Comparison of ENCODE assay signal across 28 cellular contexts in genomic region chr2:168566974-168567650, GRCh38.
A peak's percentile ranks its signal among the peaks of the same experiment; 100 is the strongest.
DNase-seq lines count a peak whose midpoint lies in the region; ATAC-seq, FAIRE-seq and TF ChIP-seq lines count a peak whose summit lies in the region.
"Had no signal": no experiment of that assay in that cellular context is flagged by ENCODE, and none has a peak within 500 bp of the region (broad histone marks: within the 10 kb centered on the region; RNA-seq: fewer than 3 reads in every experiment).

No MANE protein-coding gene starts in this region.

- no TSS peak for BruUV-seq in endothelial cell of umbilical vein (replicated peaks; lab: Mats Ljungman, UMichigan)

- dilution Hi-C loops in endothelial cell of umbilical vein (cut with MboI; ENCODE audit: extremely low pct_ligation_motif_present, low sequenced_read_pairs), result no loop called here

- no peak for TF ChIP-seq POLR2A in endothelial cell of umbilical vein (IDR thresholded peaks at IDR 0.05; ENCODE audit: low read depth, low read length)

- H3K9ac ChIP-seq in endothelial cell of umbilical vein (replicated peaks; ENCODE audit: extremely low read depth, insufficient read depth, low read length) (no peak overlapping the region), skeletal muscle tissue (ENCODE audit: low read depth in 1 of 3, low read length in 3 of 3) (no peak overlapping the region)
- H3K9ac ChIP-seq: neural progenitor cell had no signal

- H3K9me1 ChIP-seq in endothelial cell of umbilical vein (replicated peaks; ENCODE audit: control insufficient read depth, extremely low read depth, insufficient read depth, low read length), result no peaks in the 10 kb centered on the region

- H3K27me3 ChIP-seq in endothelial cell of umbilical vein (ENCODE audit: control insufficient read depth in 2 of 2, insufficient read depth in 2 of 2, low read length in 2 of 2) (no peaks in the 10 kb centered on the region), skeletal muscle tissue (ENCODE audit: control insufficient read depth in 3 of 3, insufficient read depth in 3 of 3, low read length in 3 of 3) (no peaks in the 10 kb centered on the region)
- H3K27me3 ChIP-seq: neural progenitor cell, transverse colon had no signal

- DNase-seq in activated naive CD4-positive, alpha-beta T cell treated with anti-CD3 and anti-CD28 coated beads, Interleukin-2, amount 50 U/mL, for 16 hours, result no peak
- no peak for DNase-seq in endothelial cell of umbilical vein (ENCODE audit: low read depth, low spot score)
- no peak for DNase-seq in T-helper 9 cell
- DNase-seq in NCI-H1417 (lab: John Stamatoyannopoulos, UW), result no peak
- no peak for DNase-seq in RKO (ENCODE audit: low spot score)
- DNase-seq: activated CD8-positive, alpha-beta T cell treated with anti-CD3 and anti-CD28 coated beads, Interleukin-2, amount 10 ng/mL, durations not matched to agents 7 days and 5 days; activated naive CD4-positive, alpha-beta T cell treated with Interleukin-2 at 50 U/mL for 16 hours; activated T-cell treated with anti-CD3 and anti-CD28 coated beads, Interleukin-2, amount 50 U/mL, for 4 hours; anterior cingulate cortex; CD8-positive, alpha-beta memory T cell; DMS79 treated with DMSO at 0.1 percent for 48 hours; KG1; NCI-H2029; NK-92 treated with Interleukin-12 subunit alpha and Interleukin-12 subunit beta, amount 100 ng/mL, for 24 hours; stimulated activated CD4-positive, alpha-beta T cell treated with anti-CD3 and anti-CD28 coated beads, Interleukin-4, amount 100 ng/mL, for 1 hour; stimulated activated naive CD8-positive, alpha-beta T cell treated with anti-CD3 and anti-CD28 coated beads, Interleukin-15, amount 100 ng/mL, for 72 hours; T1000; transverse colon had no signal

- intact Hi-C loops in endothelial cell of umbilical vein (cut with micrococcal nuclease), result no loop called here

- H3K36me3 ChIP-seq in endothelial cell of umbilical vein (ENCODE audit: control insufficient read depth in 2 of 2, extremely low read depth in 1 of 2, insufficient read depth in 2 of 2, low read length in 2 of 2) (no peaks in the 10 kb centered on the region), skeletal muscle tissue (ENCODE audit: control insufficient read depth in 3 of 3, insufficient read depth in 3 of 3, low read length in 3 of 3) (no peaks in the 10 kb centered on the region)
- H3K36me3 ChIP-seq: neural progenitor cell had no signal

- no peak overlapping the region for H3K4me2 ChIP-seq in endothelial cell of umbilical vein (ENCODE audit: insufficient read depth, low read length)
- H3K4me2 ChIP-seq: neural progenitor cell had no signal

- H3K9me3 Mint-ChIP-seq in activated naive CD4-positive, alpha-beta T cell treated with anti-CD3 and anti-CD28 coated beads, Interleukin-2, amount 50 U/mL, for 24 hours, result no peaks in the 10 kb centered on the region
- H3K9me3 Mint-ChIP-seq: activated T-cell treated with anti-CD3 and anti-CD28 coated beads, Interleukin-2, amount 50 U/mL, for 4 hours; CD8-positive, alpha-beta memory T cell; central memory CD8-positive, alpha-beta T cell; neural progenitor cell; stimulated activated naive CD8-positive, alpha-beta T cell treated with anti-CD3 and anti-CD28 coated beads, Interleukin-15, amount 100 ng/mL, for 72 hours had no signal

- no peak overlapping the region for H3K4me3 ChIP-seq in endothelial cell of umbilical vein (replicated peaks in 1 of 3; ENCODE audit: insufficient read depth in 1 of 3, low read depth in 1 of 3, low read length in 3 of 3)
- no peak overlapping the region for H3K4me3 ChIP-seq in skeletal muscle tissue (ENCODE audit: low read length in 3 of 3)
- H3K4me3 ChIP-seq: neural progenitor cell, transverse colon had no signal

- H3K36me3 Mint-ChIP-seq in activated naive CD4-positive, alpha-beta T cell treated with anti-CD3 and anti-CD28 coated beads, Interleukin-2, amount 50 U/mL, for 24 hours, result peaks cover 20% of the 10 kb centered on the region

- no peaks in the 10 kb centered on the region for H3K79me2 ChIP-seq in endothelial cell of umbilical vein (ENCODE audit: control insufficient read depth, insufficient read depth, low read length)

- H3K27ac ChIP-seq in endothelial cell of umbilical vein (ENCODE audit: insufficient read depth, low read depth, low read length) (no peak overlapping the region), skeletal muscle tissue (ENCODE audit: low read depth, low read length) (peak overlapping the region; percentile 14)
- H3K27ac ChIP-seq: 22Rv1, neural progenitor cell, transverse colon had no signal

- CTCF ChIA-PET in endothelial cell of umbilical vein (lab: Charles Lee), result no interaction called here

- FAIRE-seq in endothelial cell of umbilical vein (lab: Jason Lieb, UNC), result peak; percentile 12
- FAIRE-seq: RCC 7860 had no signal

- H3K4me1 Mint-ChIP-seq in activated naive CD4-positive, alpha-beta T cell treated with anti-CD3 and anti-CD28 coated beads, Interleukin-2, amount 50 U/mL, for 24 hours, result peaks cover 50% of the 10 kb centered on the region
- H3K4me1 Mint-ChIP-seq: central memory CD8-positive, alpha-beta T cell had no signal

- peak overlapping the region; percentile 26 for H3K27ac Mint-ChIP-seq in activated naive CD4-positive, alpha-beta T cell treated with anti-CD3 and anti-CD28 coated beads, Interleukin-2, amount 50 U/mL, for 24 hours
- H3K27ac Mint-ChIP-seq: activated CD8-positive, alpha-beta T cell treated with anti-CD3 and anti-CD28 coated beads, Interleukin-2, amount 10 ng/mL, durations not matched to agents 7 days and 5 days; CD8-positive, alpha-beta memory T cell; neural progenitor cell; progenitor cell of endocrine pancreas; stimulated activated naive CD8-positive, alpha-beta T cell treated with anti-CD3 and anti-CD28 coated beads, Interleukin-15, amount 100 ng/mL, for 72 hours had no signal

- H3K9me3 ChIP-seq in endothelial cell of umbilical vein (replicated peaks; ENCODE audit: control insufficient read depth, insufficient read depth, low read length) (no peaks in the 10 kb centered on the region), skeletal muscle tissue (ENCODE audit: control insufficient read depth in 3 of 3, low read length in 3 of 3) (no peaks in the 10 kb centered on the region)
- H3K9me3 ChIP-seq: transverse colon had no signal

- no peak overlapping the region for H3K4me3 Mint-ChIP-seq in activated naive CD4-positive, alpha-beta T cell treated with anti-CD3 and anti-CD28 coated beads, Interleukin-2, amount 50 U/mL, for 24 hours
- H3K4me3 Mint-ChIP-seq: activated CD8-positive, alpha-beta T cell treated with anti-CD3 and anti-CD28 coated beads, Interleukin-2, amount 10 ng/mL, durations not matched to agents 7 days and 5 days; activated T-cell treated with anti-CD3 and anti-CD28 coated beads, Interleukin-2, amount 50 U/mL, for 4 hours; CD8-positive, alpha-beta memory T cell; central memory CD8-positive, alpha-beta T cell; neural progenitor cell; stimulated activated naive CD8-positive, alpha-beta T cell treated with anti-CD3 and anti-CD28 coated beads, Interleukin-15, amount 100 ng/mL, for 72 hours had no signal

- ATAC-seq in HG02885 (IDR thresholded peaks at IDR 0.05; ENCODE audit: poor library complexity, unreplicated experiment), result peak; percentile 46
- ATAC-seq: activated CD8-positive, alpha-beta T cell treated with anti-CD3 and anti-CD28 coated beads, Interleukin-2, amount 10 ng/mL, durations not matched to agents 7 days and 5 days; activated T-cell treated with anti-CD3 and anti-CD28 coated beads, Interleukin-2, amount 50 U/mL, for 4 hours; HCT116; SK-N-SH treated with all-trans-retinoic acid at 6 μM for 48 hours; stimulated activated naive CD8-positive, alpha-beta T cell treated with anti-CD3 and anti-CD28 coated beads, Interleukin-15, amount 100 ng/mL, for 72 hours had no signal

- POLR2A ChIA-PET in endothelial cell of umbilical vein (lab: Charles Lee), result no interaction called here

- no peaks in the 10 kb centered on the region for H4K20me1 ChIP-seq in endothelial cell of umbilical vein (replicated peaks; ENCODE audit: control insufficient read depth, extremely low read depth, insufficient read depth, low read length)

- no peaks in the 10 kb centered on the region for H3K27me3 Mint-ChIP-seq in activated naive CD4-positive, alpha-beta T cell treated with anti-CD3 and anti-CD28 coated beads, Interleukin-2, amount 50 U/mL, for 24 hours
- H3K27me3 Mint-ChIP-seq: CD8-positive, alpha-beta memory T cell; central memory CD8-positive, alpha-beta T cell; progenitor cell of endocrine pancreas; stimulated activated naive CD8-positive, alpha-beta T cell treated with anti-CD3 and anti-CD28 coated beads, Interleukin-15, amount 100 ng/mL, for 72 hours had no signal

- TF ChIP-seq CTCF in endothelial cell of umbilical vein (IDR thresholded peaks at IDR 0.05; ENCODE audit: extremely low read depth in 1 of 2, insufficient read depth in 1 of 2, low read depth in 1 of 2, low read length in 2 of 2), result no peak

- H3K4me1 ChIP-seq in endothelial cell of umbilical vein (ENCODE audit: control insufficient read depth, extremely low read depth, insufficient read depth, low read length), result peaks cover 7% of the 10 kb centered on the region
- H3K4me1 ChIP-seq in skeletal muscle tissue (ENCODE audit: control insufficient read depth in 3 of 3, insufficient read depth in 3 of 3, low read length in 3 of 3), result peaks cover 14 to 29% (median 22%) of the 10 kb centered on the region in 3 donors
- H3K4me1 ChIP-seq: neural progenitor cell had no signal

- no peak overlapping the region for H2AFZ ChIP-seq in endothelial cell of umbilical vein (ENCODE audit: low read depth, low read length)
- H2AFZ ChIP-seq: neural progenitor cell had no signal

TF ChIP-seq in endothelial cell of umbilical vein, 7 proteins besides CTCF, POLR2A, EP300 and RAD21:
- TF ChIP-seq JUN (IDR thresholded peaks at IDR 0.05; ENCODE audit: borderline replicate concordance, insufficient read depth, insufficient read length, low read depth) (no peak), FOS (IDR thresholded peaks at IDR 0.05; ENCODE audit: borderline replicate concordance, insufficient read depth, low read length) (no peak), POLR2AphosphoS5 (IDR thresholded peaks at IDR 0.05; ENCODE audit: insufficient read depth, low read depth, low read length) (no peak), MYC (IDR thresholded peaks at IDR 0.05; ENCODE audit: low read depth, low read length) (no peak), EZH2 (IDR thresholded peaks at IDR 0.05; ENCODE audit: borderline replicate concordance, low read depth, low read length, severe bottlenecking) (no peak), GATA2 (IDR thresholded peaks at IDR 0.05; ENCODE audit: insufficient read depth, insufficient read length, low read depth, low read length) (no peak)
- TF ChIP-seq, protein P1, sequence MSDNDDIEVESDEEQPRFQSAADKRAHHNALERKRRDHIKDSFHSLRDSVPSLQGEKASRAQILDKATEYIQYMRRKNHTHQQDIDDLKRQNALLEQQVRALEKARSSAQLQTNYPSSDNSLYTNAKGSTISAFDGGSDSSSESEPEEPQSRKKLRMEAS (IDR thresholded peaks at IDR 0.05; ENCODE audit: insufficient read depth, insufficient read length), result no peak
